9 cellular contexts compared by ENCODE assay signal in genomic region chr11:87339416-87339815, GRCh38.
"Had no signal": no experiment of that assay in that cellular context is flagged by ENCODE, and none has a peak within 500 bp of the region (broad histone marks: within the 10 kb centered on the region; RNA-seq: fewer than 3 reads in every experiment).

No MANE protein-coding gene starts in this region.

- ATAC-seq: GM23338, HCT116 had no signal

- H3K27ac ChIP-seq: GM23248 had no signal

- H3K4me3 ChIP-seq: GM23248, GM23338, HAP-1 had no signal

- H3K36me3 ChIP-seq: HAP-1 had no signal

- H3K4me1 ChIP-seq: HAP-1 had no signal

- DNase-seq: GM23248, GOT3, H7, H9, HCEC 1CT, HFFc6 had no signal

- H2AFZ ChIP-seq: GM23248, GM23338 had no signal

- H3K4me2 ChIP-seq: GM23338 had no signal

- H3K9ac ChIP-seq: GM23248 had no signal
